ENCODE assay signal across 24 cellular contexts in genomic region chr21:24824209-24824608, GRCh38.
"Had no signal": no experiment of that assay in that cellular context is flagged by ENCODE, and none has a peak within 500 bp of the region (broad histone marks: within the 10 kb centered on the region; RNA-seq: fewer than 3 reads in every experiment).

No MANE protein-coding gene starts in this region.

- H3K27ac ChIP-seq: breast epithelium, colonic mucosa, PC-9 had no signal

- H3K4me1 ChIP-seq: breast epithelium, colonic mucosa had no signal

- H3K4me3 ChIP-seq: breast epithelium, colonic mucosa, PC-9 had no signal

- DNase-seq: activated B cell treated with CpG ODN at 0.5 μM for 24 hours; activated CD4-positive, alpha-beta T cell treated with anti-CD3 and anti-CD28 coated beads for 1 hour; activated CD4-positive, alpha-beta T cell treated with anti-CD3 and anti-CD28 coated beads, Interleukin-2, amount 10 ng/mL, durations not matched to agents 24 days and 14 days; activated CD4-positive, alpha-beta T cell treated with anti-CD3 and anti-CD28 coated beads, Interleukin-2, amount 50 U/mL, for 48 hours; activated CD8-positive, alpha-beta memory T cell treated with anti-CD3 and anti-CD28 coated beads, Interleukin-2, amount 10 ng/mL, durations not matched to agents 7 days and 5 days; activated effector memory CD4-positive, alpha-beta T cell treated with Interleukin-2 at 50 U/mL for 16 hours; activated naive CD4-positive, alpha-beta T cell; activated T-cell treated with anti-CD3 and anti-CD28 coated beads, Interleukin-2, amount 50 U/mL, for 24 hours; aorta; caudate nucleus; colonic mucosa; dermis blood vessel endothelial cell; KG1; NCI-H1092; NCI-H1694 treated with DMSO at 0.1 percent for 48 hours; NCI-H2081; NCI-H2227 treated with DMSO at 0.1 percent for 48 hours; NCI-H446 treated with DMSO at 0.1 percent for 48 hours; NCI-H524 treated with DMSO at 0.1 percent for 48 hours; PC-9; SHP77 treated with DMSO at 0.1 percent for 48 hours; T-helper 17 cell; T1000 had no signal

- H3K9me3 ChIP-seq: breast epithelium, colonic mucosa had no signal

- H3K27me3 ChIP-seq: breast epithelium, colonic mucosa had no signal

- H3K36me3 ChIP-seq: breast epithelium, colonic mucosa had no signal
